ENCODE assay signal across 13 cellular contexts in the genomic region with DNA sequence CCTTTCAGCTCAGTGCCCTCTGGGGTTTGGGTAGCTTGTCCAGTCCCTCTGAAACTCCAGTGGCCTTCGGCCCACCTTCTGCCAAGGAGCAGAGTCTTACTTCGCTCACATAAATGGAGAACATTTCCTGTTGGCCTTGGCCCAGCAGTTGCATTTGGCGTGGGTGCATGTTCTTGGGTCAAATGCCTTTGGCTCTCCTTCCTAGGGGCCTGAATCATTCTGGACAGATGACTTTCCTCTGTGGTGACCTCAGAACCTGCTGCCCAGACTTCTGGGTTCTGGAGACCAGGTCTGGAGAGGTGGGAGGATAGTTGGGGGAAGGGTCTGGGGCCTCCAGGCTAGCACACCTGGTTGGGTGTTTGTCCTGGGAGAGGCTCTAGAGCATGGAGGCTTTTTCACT. TPM values are rescaled to one million over a fixed set of nuclear protein-coding genes. Genes with fewer than 3 reads are reported as not detected.
DNase-seq lines count a peak whose midpoint lies in the region; ATAC-seq and TF ChIP-seq lines count a peak whose summit lies in the region.
"Had no signal": no experiment of that assay in that cellular context is flagged by ENCODE, and none has a peak within 500 bp of the region (broad histone marks: within the 10 kb centered on the region; RNA-seq: fewer than 3 reads in every experiment).

No MANE protein-coding gene starts in this region.

- H3K9me3 ChIP-seq in mammary epithelial cell (replicated peaks; ENCODE audit: insufficient read depth, low read length) = no peaks in the 10 kb centered on the region
- no peaks in the 10 kb centered on the region for H3K9me3 ChIP-seq in ascending aorta
- H3K9me3 ChIP-seq in left lung = no peaks in the 10 kb centered on the region

- peaks cover 6% of the 10 kb centered on the region for H3K36me3 Mint-ChIP-seq in MCF 10A (ENCODE audit: insufficient read depth, unreplicated experiment)

- intact Hi-C loops in MCF 10A (cut with micrococcal nuclease) (no loop called here), mammary epithelial cell (cut with micrococcal nuclease) (no loop called here), ascending aorta (cut with DNase I) (loop anchor here (2.0 kb wide), 1 partner anchor 21 kb away; no protein-coding TSS in a partner anchor), left lung (cut with DNase I) (no loop called here)

- no peak overlapping the region for H3K9ac ChIP-seq in mammary epithelial cell (ENCODE audit: insufficient read depth, low read length)

- no peaks in the 10 kb centered on the region for H3K36me3 ChIP-seq in mammary epithelial cell (ENCODE audit: insufficient read depth, low read length)
- no peaks in the 10 kb centered on the region for H3K36me3 ChIP-seq in ascending aorta
- no peaks in the 10 kb centered on the region for H3K36me3 ChIP-seq in left lung

- H4K20me1 ChIP-seq in mammary epithelial cell (ENCODE audit: insufficient read depth, low read length) = no peaks in the 10 kb centered on the region

- no peak overlapping the region for H3K4me3 ChIP-seq in mammary epithelial cell (replicated peaks in 1 of 3; ENCODE audit: insufficient read depth in 1 of 3, low read depth in 2 of 3, low read length in 3 of 3)
- H3K4me3 ChIP-seq in ascending aorta = no peak overlapping the region
- H3K4me3 ChIP-seq in left lung = no peak overlapping the region

- CTCF ChIA-PET in MCF 10A (lab: Yijun Ruan, JAX) = interaction anchor here (0.9 to 1.8 kb wide), 3 partner anchors 30 to 107 kb away, joined by 4 to 13 read pairs (median 6); partner anchors contain the start of gene ADNP
- CTCF ChIA-PET in mammary epithelial cell (lab: Charles Lee; ENCODE audit: low non-redundant PET) = no interaction called here

- no TSS peak for BruUV-seq in MCF 10A (replicated peaks; lab: Mats Ljungman, UMichigan)
- BruUV-seq in mammary epithelial cell (replicated peaks; lab: Mats Ljungman, UMichigan) = no TSS peak

- no peaks in the 10 kb centered on the region for H3K79me2 ChIP-seq in mammary epithelial cell (ENCODE audit: insufficient read depth, low read length)

- no peak overlapping the region for H3K4me3 Mint-ChIP-seq in MCF 10A (ENCODE audit: unreplicated experiment)

- H3K27ac ChIP-seq in mammary epithelial cell (ENCODE audit: insufficient read depth, low read depth, low read length) (no peak overlapping the region), ascending aorta (peak overlapping the region; percentile 69 to 92), left lung (no peak overlapping the region)

- H3K27ac Mint-ChIP-seq in MCF 10A (ENCODE audit: low read depth, unreplicated experiment) = peak overlapping the region; percentile 40

- peak; percentile 89 for DNase-seq in MCF 10A (ENCODE audit: unreplicated experiment)
- DNase-seq in mammary epithelial cell = no peak
- peak; percentile 74 to 97 for DNase-seq in ascending aorta (ENCODE audit: low spot score in 2 of 2)
- DNase-seq in left lung = no peak
- DNase-seq in ureter (ENCODE audit: low spot score) = peak; percentile 64
- no peak for DNase-seq in NAMALWA (ENCODE audit: low spot score)
- DNase-seq in NCI-H82 (lab: John Stamatoyannopoulos, UW) = no peak
- DNase-seq: activated CD4-positive, alpha-beta T cell treated with anti-CD3 and anti-CD28 coated beads for 48 hours; activated naive CD4-positive, alpha-beta T cell; NCI-H2081 treated with DMSO at 0.1 percent for 48 hours; retina; SHP77 treated with DMSO at 0.1 percent for 48 hours had no signal

- H3K27me3 ChIP-seq in mammary epithelial cell (ENCODE audit: insufficient read depth, low read length) (no peaks in the 10 kb centered on the region), ascending aorta (no peaks in the 10 kb centered on the region), left lung (no peaks in the 10 kb centered on the region)

- H3K4me2 ChIP-seq in mammary epithelial cell (ENCODE audit: insufficient read depth, low read depth, low read length) = no peak overlapping the region

- peaks cover 9% of the 10 kb centered on the region for H3K4me1 Mint-ChIP-seq in MCF 10A (ENCODE audit: insufficient read depth, unreplicated experiment)

- in situ Hi-C loops in mammary epithelial cell (cut with MboI; ENCODE audit: low sequenced_read_pairs in 2 of 2) = loop anchor here in 1 of 2 donors (25.0 kb wide), 1 partner anchor 513 kb away; no protein-coding TSS in a partner anchor

- no peaks in the 10 kb centered on the region for H3K27me3 Mint-ChIP-seq in MCF 10A (ENCODE audit: insufficient read depth, unreplicated experiment)

- H3K9me3 Mint-ChIP-seq in MCF 10A (ENCODE audit: unreplicated experiment) = no peaks in the 10 kb centered on the region

- dilution Hi-C loops in mammary epithelial cell (cut with HindIII; ENCODE audit: low sequenced_read_pairs) = no loop called here

- POLR2A ChIA-PET in MCF 10A (lab: Yijun Ruan, JAX) = interaction anchor here (0.9 to 2.9 kb wide), 7 partner anchors 8 to 134 kb away, joined by 3 to 14 read pairs (median 6); partner anchors contain the start of genes ADNP, DPM1 and MOCS3

- H3K4me1 ChIP-seq in mammary epithelial cell (ENCODE audit: insufficient read depth, low read length) (peaks cover 4% of the 10 kb centered on the region), ascending aorta (peaks cover 3 to 28% of the 10 kb centered on the region in 2 donors), left lung (no peaks in the 10 kb centered on the region)

- H2AFZ ChIP-seq in mammary epithelial cell (ENCODE audit: low read depth, low read length) = no peak overlapping the region

- ATAC-seq in left lung = peak; percentile 47
- no peak for ATAC-seq in GM18502 (IDR thresholded peaks at IDR 0.05; ENCODE audit: poor library complexity, unreplicated experiment)

- no peak for TF ChIP-seq CTCF in MCF 10A (IDR thresholded peaks at IDR 0.05; ENCODE audit: unreplicated experiment)
- TF ChIP-seq CTCF in mammary epithelial cell (conservative IDR thresholded peaks at IDR 0.05 in 1 of 2, IDR thresholded peaks at IDR 0.05 in 1 of 2; ENCODE audit: extremely low read depth in 1 of 2, insufficient read depth in 1 of 2, low read depth in 1 of 2, low read length in 2 of 2) = no peak
- no peak for TF ChIP-seq CTCF in ascending aorta (IDR thresholded peaks at IDR 0.05)
- no peak for TF ChIP-seq CTCF in left lung (IDR thresholded peaks at IDR 0.05)

- 30% methylated on average over 3 of the region's 3 CpGs for WGBS in mammary epithelial cell (ENCODE audit: low coverage, missing lambda C conversion rate)

RNA-seq across cellular contexts. Expression of gene BCAS4, which starts 29.3 kb away (rescaled TPM):
- total RNA-seq in MCF 10A (2022) (5.4 and 7.9 TPM in 2 replicates), mammary epithelial cell (10 to 100 TPM; 15.0 to 16.4 TPM), ascending aorta (0.85 TPM), left lung (1 to 10 TPM; 2.9 to 4.6 TPM), ureter (12.2 TPM)
- 21.4 TPM for polyA plus RNA-seq in mammary epithelial cell
- polyA minus RNA-seq in mammary epithelial cell = 2.7 TPM

Comparison
In these comparisons a context has a peak if more than half of its experiments do, and no peak if none do; other contexts are left out.
1. DNase-seq: peak in MCF 10A (single experiment), ascending aorta (2 of 2) and ureter (single experiment); none in mammary epithelial cell (single experiment), left lung (0 of 2), NAMALWA (single experiment) and NCI-H82 (single experiment).
2. H3K27ac ChIP-seq: peak in ascending aorta (2 of 2); none in mammary epithelial cell (single experiment) and left lung (0 of 2).